ENCODE assay signal across 11 cellular contexts in the genomic region with DNA sequence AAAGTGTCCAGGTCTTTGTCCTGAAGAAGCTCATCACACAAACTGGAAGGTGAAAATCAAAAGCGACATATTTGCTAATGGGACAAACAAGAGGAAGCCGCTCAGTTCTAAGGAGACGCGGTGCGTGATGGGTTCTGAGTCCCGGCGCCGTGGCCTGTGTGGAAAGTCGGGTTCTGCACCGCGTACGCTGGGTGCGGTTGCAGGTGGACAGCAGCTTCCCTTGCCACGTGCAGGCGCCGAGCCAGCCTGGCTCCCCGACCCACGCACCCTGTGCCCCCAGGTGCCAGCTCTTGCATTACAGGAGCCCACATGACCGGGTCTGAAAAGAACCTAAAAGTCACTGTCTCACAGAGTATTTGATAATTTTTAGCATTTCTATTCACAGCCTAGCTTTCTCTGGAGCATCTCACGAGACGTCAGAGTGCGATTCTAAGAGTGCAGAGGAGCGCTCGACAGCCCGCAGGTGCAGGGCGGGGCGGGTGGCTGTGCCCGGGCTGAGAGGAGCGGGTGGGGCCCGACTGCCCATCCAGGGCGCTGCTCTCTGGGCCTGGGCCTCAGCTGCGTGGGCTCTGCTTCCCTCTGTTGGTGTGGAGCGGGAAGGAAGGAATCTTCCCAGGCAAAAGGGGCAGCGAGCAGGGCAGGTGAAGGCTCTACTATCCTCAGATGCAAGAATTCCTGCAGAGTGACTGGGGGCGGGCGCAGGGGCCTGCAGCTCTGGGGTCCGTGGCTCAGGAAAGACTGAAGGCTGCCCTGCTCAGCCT. TPM values are rescaled to one million over a fixed set of nuclear protein-coding genes. Genes with fewer than 3 reads are reported as not detected.
DNase-seq lines count a peak whose midpoint lies in the region; ATAC-seq, FAIRE-seq and TF ChIP-seq lines count a peak whose summit lies in the region.
"Had no signal": no experiment of that assay in that cellular context is flagged by ENCODE, and none has a peak within 500 bp of the region (broad histone marks: within the 10 kb centered on the region; RNA-seq: fewer than 3 reads in every experiment).

No MANE protein-coding gene starts in this region.

- intact Hi-C loops in right cardiac atrium (cut with DNase I) = loop anchor here in 2 of 4 donors (5.0 to 10.0 kb wide), 4 partner anchors 167 to 407 kb away; no protein-coding TSS in a partner anchor
- intact Hi-C loops in upper lobe of right lung (cut with DNase I) = no loop called here

- no peaks in the 10 kb centered on the region for H4K20me1 ChIP-seq in SK-N-SH (ENCODE audit: insufficient read depth)

- ATAC-seq in SK-N-SH treated with all-trans-retinoic acid at 6 μM for 48 hours = no peak; the same call in 2 of the 3 replicates
- peak; percentile 74 to 85 for ATAC-seq in right cardiac atrium
- peak; percentile 62 for ATAC-seq in upper lobe of right lung
- no peak for ATAC-seq in GM21576 (IDR thresholded peaks at IDR 0.05; ENCODE audit: unreplicated experiment)
- ATAC-seq in activated CD4-positive, CD25-positive, alpha-beta regulatory T cell treated with anti-CD3 and anti-CD28 coated beads, Interleukin-2, amount 50 U/mL, for 24 hours = no peak

- H3F3A ChIP-seq in SK-N-SH (replicated peaks; ENCODE audit: insufficient read depth) = no peaks in the 10 kb centered on the region

- H3K36me3 ChIP-seq in SK-N-SH (replicated peaks in 1 of 2; ENCODE audit: control insufficient read depth in 1 of 2, insufficient read depth in 2 of 2, low read length in 1 of 2) (no peaks in the 10 kb centered on the region), upper lobe of right lung (no peaks in the 10 kb centered on the region)

- H3K4me3 ChIP-seq in SK-N-SH (ENCODE audit: low read depth in 2 of 2, low read length in 1 of 2) = no peak overlapping the region
- no peak overlapping the region for H3K4me3 ChIP-seq in right cardiac atrium (ENCODE audit: low read length)
- H3K4me3 ChIP-seq in upper lobe of right lung = no peak overlapping the region

- peak; percentile 82 for TF ChIP-seq RAD21 in SK-N-SH (IDR thresholded peaks at IDR 0.05; ENCODE audit: low read length)

- H3K27me3 ChIP-seq in SK-N-SH (ENCODE audit: insufficient read depth) (no peaks in the 10 kb centered on the region), right cardiac atrium (ENCODE audit: control insufficient read depth, insufficient read depth) (no peaks in the 10 kb centered on the region), upper lobe of right lung (peaks cover 10% of the 10 kb centered on the region)

- no peak overlapping the region for H3K4me2 ChIP-seq in SK-N-SH

- H3K79me2 ChIP-seq in SK-N-SH (ENCODE audit: insufficient read depth) = no peaks in the 10 kb centered on the region

- POLR2A ChIA-PET in SK-N-SH (lab: Yijun Ruan, JAX) = interaction anchor here (0.6 to 1.0 kb wide), 3 partner anchors 99 to 446 kb away, joined by 3 read pairs; no protein-coding TSS in a partner anchor

- H3K9me2 ChIP-seq in SK-N-SH = no peaks in the 10 kb centered on the region

- H3K27ac ChIP-seq in SK-N-SH (ENCODE audit: low read depth in 2 of 2, low read length in 1 of 2) = peak overlapping the region in 1 of 2 experiments; percentile 16; a peak in 1 of 4 replicates
- H3K27ac ChIP-seq in right cardiac atrium (ENCODE audit: low read length) = no peak overlapping the region
- H3K27ac ChIP-seq in upper lobe of right lung = no peak overlapping the region

- DNase-seq in SK-N-SH (peak; percentile 85), RCC 7860 (ENCODE audit: low spot score) (peak; percentile 13), right cardiac atrium (peak in 2 of 3 donors; percentile 32 to 51), upper lobe of right lung (no peak)
- no peak for DNase-seq in stimulated activated CD4-positive, alpha-beta T cell treated with anti-CD3 and anti-CD28 coated beads, Interleukin-15, amount 100 ng/mL, for 24 hours
- DNase-seq: activated CD8-positive, alpha-beta memory T cell treated with anti-CD3 and anti-CD28 coated beads, Interleukin-2, amount 50 U/mL, for 4 hours; CD4-positive, CD25-positive, alpha-beta regulatory T cell had no signal

- FAIRE-seq in RCC 7860 (lab: Jason Lieb, UNC) = no peak

- no peak overlapping the region for H3K9ac ChIP-seq in SK-N-SH

- H3K9me3 ChIP-seq in SK-N-SH (no peaks in the 10 kb centered on the region), right cardiac atrium (ENCODE audit: control insufficient read depth, low read length) (no peaks in the 10 kb centered on the region), upper lobe of right lung (no peaks in the 10 kb centered on the region)

- H2AFZ ChIP-seq in SK-N-SH (ENCODE audit: low read depth) = no peak overlapping the region

- TF ChIP-seq EP300 in SK-N-SH (IDR thresholded peaks at IDR 0.05; ENCODE audit: borderline replicate concordance in 1 of 2, low read depth in 1 of 2, low read length in 1 of 2) = no peak

- peaks cover 0 to 58% of the 10 kb centered on the region in 2 experiments; a peak in 2 of 4 replicates for H3K4me1 ChIP-seq in SK-N-SH (ENCODE audit: control insufficient read depth in 1 of 2, insufficient read depth in 2 of 2, low read depth in 1 of 2, low read length in 1 of 2)
- no peaks in the 10 kb centered on the region for H3K4me1 ChIP-seq in right cardiac atrium (ENCODE audit: control insufficient read depth, insufficient read depth, low read length)
- no peaks in the 10 kb centered on the region for H3K4me1 ChIP-seq in upper lobe of right lung

- 74% methylated on average over 34 of the region's 37 CpGs for WGBS in SK-N-SH (ENCODE audit: low lambda C conversion rate)
- WGBS in right cardiac atrium = 53% methylated on average over 37 of the region's 37 CpGs

- TF ChIP-seq CTCF in SK-N-SH (IDR thresholded peaks at IDR 0.05) = peak; percentile 49
- TF ChIP-seq CTCF in upper lobe of right lung (IDR thresholded peaks at IDR 0.05) = peak; percentile 31

- CTCF ChIA-PET in SK-N-SH (lab: Yijun Ruan, JAX) = interaction anchor here (0.6 to 4.6 kb wide), 38 partner anchors 12 to 440 kb away, joined by 3 to 33 read pairs (median 4); partner anchors contain the start of gene MYT1L

TF ChIP-seq in SK-N-SH, 30 proteins besides CTCF, POLR2A, EP300 and RAD21:
- TF ChIP-seq, protein P1, sequence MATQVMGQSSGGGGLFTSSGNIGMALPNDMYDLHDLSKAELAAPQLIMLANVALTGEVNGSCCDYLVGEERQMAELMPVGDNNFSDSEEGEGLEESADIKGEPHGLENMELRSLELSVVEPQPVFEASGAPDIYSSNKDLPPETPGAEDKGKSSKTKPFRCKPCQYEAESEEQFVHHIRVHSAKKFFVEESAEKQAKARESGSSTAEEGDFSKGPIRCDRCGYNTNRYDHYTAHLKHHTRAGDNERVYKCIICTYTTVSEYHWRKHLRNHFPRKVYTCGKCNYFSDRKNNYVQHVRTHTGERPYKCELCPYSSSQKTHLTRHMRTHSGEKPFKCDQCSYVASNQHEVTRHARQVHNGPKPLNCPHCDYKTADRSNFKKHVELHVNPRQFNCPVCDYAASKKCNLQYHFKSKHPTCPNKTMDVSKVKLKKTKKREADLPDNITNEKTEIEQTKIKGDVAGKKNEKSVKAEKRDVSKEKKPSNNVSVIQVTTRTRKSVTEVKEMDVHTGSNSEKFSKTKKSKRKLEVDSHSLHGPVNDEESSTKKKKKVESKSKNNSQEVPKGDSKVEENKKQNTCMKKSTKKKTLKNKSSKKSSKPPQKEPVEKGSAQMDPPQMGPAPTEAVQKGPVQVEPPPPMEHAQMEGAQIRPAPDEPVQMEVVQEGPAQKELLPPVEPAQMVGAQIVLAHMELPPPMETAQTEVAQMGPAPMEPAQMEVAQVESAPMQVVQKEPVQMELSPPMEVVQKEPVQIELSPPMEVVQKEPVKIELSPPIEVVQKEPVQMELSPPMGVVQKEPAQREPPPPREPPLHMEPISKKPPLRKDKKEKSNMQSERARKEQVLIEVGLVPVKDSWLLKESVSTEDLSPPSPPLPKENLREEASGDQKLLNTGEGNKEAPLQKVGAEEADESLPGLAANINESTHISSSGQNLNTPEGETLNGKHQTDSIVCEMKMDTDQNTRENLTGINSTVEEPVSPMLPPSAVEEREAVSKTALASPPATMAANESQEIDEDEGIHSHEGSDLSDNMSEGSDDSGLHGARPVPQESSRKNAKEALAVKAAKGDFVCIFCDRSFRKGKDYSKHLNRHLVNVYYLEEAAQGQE (IDR thresholded peaks at IDR 0.05; ENCODE audit: low read depth, low read length) = no peak
- peak; percentile 61; the same call in 1 of the 2 replicates for TF ChIP-seq SMC3 (IDR thresholded peaks at IDR 0.05; ENCODE audit: low read depth, low read length)
TF ChIP-seq in SK-N-SH: peak in this region for 1.

TF ChIP-seq in SK-N-SH treated with all-trans-retinoic acid at 6 μM for 48 hours, 23 proteins besides CTCF, POLR2A, EP300 and RAD21 (continues in another document):
- TF ChIP-seq SNAI2 (CRISPR knock-in tag; IDR thresholded peaks at IDR 0.05) (no peak), TOX (CRISPR knock-in tag; IDR thresholded peaks at IDR 0.05; ENCODE audit: borderline replicate concordance) (no peak), CSDC2 (CRISPR knock-in tag; IDR thresholded peaks at IDR 0.05) (no peak), ZNF8 (CRISPR knock-in tag; IDR thresholded peaks at IDR 0.05) (no peak), ZNF70 (CRISPR knock-in tag; IDR thresholded peaks at IDR 0.05) (no peak)
- TF ChIP-seq, protein P2, sequence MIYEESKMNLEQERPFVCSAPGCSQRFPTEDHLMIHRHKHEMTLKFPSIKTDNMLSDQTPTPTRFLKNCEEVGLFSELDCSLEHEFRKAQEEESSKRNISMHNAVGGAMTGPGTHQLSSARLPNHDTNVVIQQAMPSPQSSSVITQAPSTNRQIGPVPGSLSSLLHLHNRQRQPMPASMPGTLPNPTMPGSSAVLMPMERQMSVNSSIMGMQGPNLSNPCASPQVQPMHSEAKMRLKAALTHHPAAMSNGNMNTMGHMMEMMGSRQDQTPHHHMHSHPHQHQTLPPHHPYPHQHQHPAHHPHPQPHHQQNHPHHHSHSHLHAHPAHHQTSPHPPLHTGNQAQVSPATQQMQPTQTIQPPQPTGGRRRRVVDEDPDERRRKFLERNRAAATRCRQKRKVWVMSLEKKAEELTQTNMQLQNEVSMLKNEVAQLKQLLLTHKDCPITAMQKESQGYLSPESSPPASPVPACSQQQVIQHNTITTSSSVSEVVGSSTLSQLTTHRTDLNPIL (CRISPR knock-in tag; IDR thresholded peaks at IDR 0.05; ENCODE audit: low read depth) = no peak

RNA-seq across cellular contexts. Expression of gene MYT1L, which starts 39.4 kb away (rescaled TPM):
- polyA plus RNA-seq in SK-N-SH (2012; rRNA removed) (0.20 and 1.2 TPM in 2 replicates), right cardiac atrium (0.07 TPM)
- 0.80 and 1.00 TPM in 2 replicates for polyA plus RNA-seq in SK-N-SH (2012; cell fraction: cytosol; rRNA removed)
- 1.5 and 2.2 TPM in 2 replicates for polyA plus RNA-seq in SK-N-SH (2012; cell fraction: nucleus; rRNA removed)
- total RNA-seq in right cardiac atrium (not detected), upper lobe of right lung (not detected)
- total RNA-seq: CD4-positive, CD25-positive, alpha-beta regulatory T cell; NCI-H460 had no signal
- polyA plus RNA-seq: CD4-positive, CD25-positive, alpha-beta regulatory T cell had no signal

Comparison
In these comparisons a context has a peak if more than half of its experiments do, and no peak if none do; other contexts are left out.
1. DNase-seq: peak in SK-N-SH (single experiment), RCC 7860 (single experiment) and right cardiac atrium (2 of 3); none in upper lobe of right lung (single experiment) and stimulated activated CD4-positive, alpha-beta T cell treated with anti-CD3 and anti-CD28 coated beads, Interleukin-15, amount 100 ng/mL, for 24 hours (single experiment).
2. ATAC-seq: peak in right cardiac atrium (2 of 2) and upper lobe of right lung (single experiment); none in SK-N-SH treated with all-trans-retinoic acid at 6 μM for 48 hours (single experiment), GM21576 (single experiment) and activated CD4-positive, CD25-positive, alpha-beta regulatory T cell treated with anti-CD3 and anti-CD28 coated beads, Interleukin-2, amount 50 U/mL, for 24 hours (0 of 2).